In the genomic region with DNA sequence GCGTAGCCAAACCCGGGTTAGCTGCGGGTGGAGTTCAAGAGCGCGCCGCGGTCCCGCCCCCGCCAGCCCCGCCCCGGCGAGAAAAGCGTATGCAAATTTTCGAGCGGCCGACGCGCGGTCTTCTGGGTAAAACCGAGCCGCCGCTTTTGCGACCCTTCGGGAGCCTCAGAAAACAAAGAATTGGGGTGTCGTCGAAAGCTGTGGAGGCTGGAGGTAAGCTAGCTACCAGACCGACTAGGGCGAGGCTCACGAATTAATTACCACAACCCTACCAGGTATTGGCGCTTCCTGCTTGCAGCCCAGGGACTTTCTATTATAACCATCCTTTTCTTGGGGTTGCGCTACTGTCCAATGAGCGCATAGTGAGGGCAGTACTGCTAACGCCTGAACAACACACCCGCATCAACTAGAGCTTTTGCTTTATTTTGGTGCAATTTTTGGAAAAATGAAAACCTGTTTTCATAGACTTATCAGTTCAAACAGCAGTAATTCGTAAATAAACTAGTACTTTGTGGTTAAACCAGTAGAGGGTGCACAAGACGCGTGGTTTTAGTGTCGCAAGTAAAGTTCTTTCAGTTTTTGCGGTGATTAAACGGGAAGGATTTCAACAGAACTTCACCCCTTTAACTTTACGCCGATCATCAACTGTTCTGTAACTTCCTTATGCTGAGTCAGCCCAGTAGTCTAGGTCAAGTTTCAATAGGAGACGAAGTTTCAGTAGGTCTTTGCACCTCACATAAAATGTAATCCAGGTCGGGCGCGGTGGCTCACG, we compare ENCODE assay signal across 1 cellular context.
TF ChIP-seq lines count a peak whose summit lies in the region.

A gene (plus strand): TSS at position 318 of the 772 bp plus-strand sequence.

TF ChIP-seq in HepG2, 621 proteins besides CTCF, POLR2A, EP300 and RAD21 (continued from another document and continues in another):
- TF ChIP-seq, protein P1, sequence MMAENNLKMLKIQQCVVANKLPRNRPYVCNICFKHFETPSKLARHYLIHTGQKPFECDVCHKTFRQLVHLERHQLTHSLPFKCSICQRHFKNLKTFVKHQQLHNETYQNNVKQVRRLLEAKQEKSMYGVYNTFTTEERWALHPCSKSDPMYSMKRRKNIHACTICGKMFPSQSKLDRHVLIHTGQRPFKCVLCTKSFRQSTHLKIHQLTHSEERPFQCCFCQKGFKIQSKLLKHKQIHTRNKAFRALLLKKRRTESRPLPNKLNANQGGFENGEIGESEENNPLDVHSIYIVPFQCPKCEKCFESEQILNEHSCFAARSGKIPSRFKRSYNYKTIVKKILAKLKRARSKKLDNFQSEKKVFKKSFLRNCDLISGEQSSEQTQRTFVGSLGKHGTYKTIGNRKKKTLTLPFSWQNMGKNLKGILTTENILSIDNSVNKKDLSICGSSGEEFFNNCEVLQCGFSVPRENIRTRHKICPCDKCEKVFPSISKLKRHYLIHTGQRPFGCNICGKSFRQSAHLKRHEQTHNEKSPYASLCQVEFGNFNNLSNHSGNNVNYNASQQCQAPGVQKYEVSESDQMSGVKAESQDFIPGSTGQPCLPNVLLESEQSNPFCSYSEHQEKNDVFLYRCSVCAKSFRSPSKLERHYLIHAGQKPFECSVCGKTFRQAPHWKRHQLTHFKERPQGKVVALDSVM (CRISPR knock-in tag; IDR thresholded peaks at IDR 0.05), result no peak
- TF ChIP-seq HNRNPK (IDR thresholded peaks at IDR 0.05; ENCODE audit: low read depth, low read length, poor library complexity, severe bottlenecking), result peak; percentile 49
- TF ChIP-seq SALL1 (CRISPR knock-in tag; IDR thresholded peaks at IDR 0.05), result peak; percentile 94
- TF ChIP-seq, protein P2, sequence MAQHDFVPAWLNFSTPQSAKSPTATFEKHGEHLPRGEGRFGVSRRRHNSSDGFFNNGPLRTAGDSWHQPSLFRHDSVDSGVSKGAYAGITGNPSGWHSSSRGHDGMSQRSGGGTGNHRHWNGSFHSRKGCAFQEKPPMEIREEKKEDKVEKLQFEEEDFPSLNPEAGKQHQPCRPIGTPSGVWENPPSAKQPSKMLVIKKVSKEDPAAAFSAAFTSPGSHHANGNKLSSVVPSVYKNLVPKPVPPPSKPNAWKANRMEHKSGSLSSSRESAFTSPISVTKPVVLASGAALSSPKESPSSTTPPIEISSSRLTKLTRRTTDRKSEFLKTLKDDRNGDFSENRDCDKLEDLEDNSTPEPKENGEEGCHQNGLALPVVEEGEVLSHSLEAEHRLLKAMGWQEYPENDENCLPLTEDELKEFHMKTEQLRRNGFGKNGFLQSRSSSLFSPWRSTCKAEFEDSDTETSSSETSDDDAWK (CRISPR knock-in tag; IDR thresholded peaks at IDR 0.05), result no peak
- no peak; the same call in 1 of the 2 replicates for TF ChIP-seq ZFP62 (CRISPR knock-in tag; IDR thresholded peaks at IDR 0.05)
- TF ChIP-seq HIVEP1 (CRISPR knock-in tag; IDR thresholded peaks at IDR 0.05), result 0 out of 2 replicates have a peak, but pooled peaks have one; percentile 18
- TF ChIP-seq, protein P3, sequence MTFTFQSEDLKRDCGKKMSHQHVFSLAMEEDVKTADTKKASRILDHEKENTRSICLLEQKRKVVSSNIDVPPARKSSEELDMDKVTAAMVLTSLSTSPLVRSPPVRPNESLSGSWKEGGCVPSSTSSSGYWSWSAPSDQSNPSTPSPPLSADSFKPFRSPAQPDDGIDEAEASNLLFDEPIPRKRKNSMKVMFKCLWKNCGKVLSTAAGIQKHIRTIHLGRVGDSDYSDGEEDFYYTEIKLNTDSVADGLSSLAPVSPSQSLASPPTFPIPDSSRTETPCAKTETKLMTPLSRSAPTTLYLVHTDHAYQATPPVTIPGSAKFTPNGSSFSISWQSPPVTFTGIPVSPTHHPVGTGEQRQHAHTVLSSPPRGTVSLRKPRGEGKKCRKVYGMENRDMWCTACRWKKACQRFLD (CRISPR knock-in tag; IDR thresholded peaks at IDR 0.05; ENCODE audit: borderline replicate concordance), result peak; percentile 80; the same call in 1 of the 2 replicates
- TF ChIP-seq, protein P4, sequence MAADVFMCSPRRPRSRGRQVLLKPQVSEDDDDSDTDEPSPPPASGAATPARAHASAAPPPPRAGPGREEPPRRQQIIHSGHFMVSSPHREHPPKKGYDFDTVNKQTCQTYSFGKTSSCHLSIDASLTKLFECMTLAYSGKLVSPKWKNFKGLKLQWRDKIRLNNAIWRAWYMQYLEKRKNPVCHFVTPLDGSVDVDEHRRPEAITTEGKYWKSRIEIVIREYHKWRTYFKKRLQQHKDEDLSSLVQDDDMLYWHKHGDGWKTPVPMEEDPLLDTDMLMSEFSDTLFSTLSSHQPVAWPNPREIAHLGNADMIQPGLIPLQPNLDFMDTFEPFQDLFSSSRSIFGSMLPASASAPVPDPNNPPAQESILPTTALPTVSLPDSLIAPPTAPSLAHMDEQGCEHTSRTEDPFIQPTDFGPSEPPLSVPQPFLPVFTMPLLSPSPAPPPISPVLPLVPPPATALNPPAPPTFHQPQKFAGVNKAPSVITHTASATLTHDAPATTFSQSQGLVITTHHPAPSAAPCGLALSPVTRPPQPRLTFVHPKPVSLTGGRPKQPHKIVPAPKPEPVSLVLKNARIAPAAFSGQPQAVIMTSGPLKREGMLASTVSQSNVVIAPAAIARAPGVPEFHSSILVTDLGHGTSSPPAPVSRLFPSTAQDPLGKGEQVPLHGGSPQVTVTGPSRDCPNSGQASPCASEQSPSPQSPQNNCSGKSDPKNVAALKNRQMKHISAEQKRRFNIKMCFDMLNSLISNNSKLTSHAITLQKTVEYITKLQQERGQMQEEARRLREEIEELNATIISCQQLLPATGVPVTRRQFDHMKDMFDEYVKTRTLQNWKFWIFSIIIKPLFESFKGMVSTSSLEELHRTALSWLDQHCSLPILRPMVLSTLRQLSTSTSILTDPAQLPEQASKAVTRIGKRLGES (CRISPR knock-in tag; IDR thresholded peaks at IDR 0.05; ENCODE audit: borderline replicate concordance), result peak; percentile 77
- TF ChIP-seq, protein P5, sequence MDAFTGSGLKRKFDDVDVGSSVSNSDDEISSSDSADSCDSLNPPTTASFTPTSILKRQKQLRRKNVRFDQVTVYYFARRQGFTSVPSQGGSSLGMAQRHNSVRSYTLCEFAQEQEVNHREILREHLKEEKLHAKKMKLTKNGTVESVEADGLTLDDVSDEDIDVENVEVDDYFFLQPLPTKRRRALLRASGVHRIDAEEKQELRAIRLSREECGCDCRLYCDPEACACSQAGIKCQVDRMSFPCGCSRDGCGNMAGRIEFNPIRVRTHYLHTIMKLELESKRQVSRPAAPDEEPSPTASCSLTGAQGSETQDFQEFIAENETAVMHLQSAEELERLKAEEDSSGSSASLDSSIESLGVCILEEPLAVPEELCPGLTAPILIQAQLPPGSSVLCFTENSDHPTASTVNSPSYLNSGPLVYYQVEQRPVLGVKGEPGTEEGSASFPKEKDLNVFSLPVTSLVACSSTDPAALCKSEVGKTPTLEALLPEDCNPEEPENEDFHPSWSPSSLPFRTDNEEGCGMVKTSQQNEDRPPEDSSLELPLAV (CRISPR knock-in tag; conservative IDR thresholded peaks at IDR 0.05; ENCODE audit: low read depth), result no peak; the same call in 1 of the 2 replicates
- TF ChIP-seq GABPB1 (CRISPR knock-in tag; IDR thresholded peaks at IDR 0.05), result peak; percentile 59; the same call in 1 of the 2 replicates
- TF ChIP-seq ZFP90 (CRISPR knock-in tag; IDR thresholded peaks at IDR 0.05; ENCODE audit: borderline replicate concordance), result peak; percentile 77; the same call in 1 of the 2 replicates
- no peak for TF ChIP-seq NBN (conservative IDR thresholded peaks at IDR 0.05)
- TF ChIP-seq STAG1 (CRISPR knock-in tag; IDR thresholded peaks at IDR 0.05), result peak; percentile 80
- TF ChIP-seq, protein P6, sequence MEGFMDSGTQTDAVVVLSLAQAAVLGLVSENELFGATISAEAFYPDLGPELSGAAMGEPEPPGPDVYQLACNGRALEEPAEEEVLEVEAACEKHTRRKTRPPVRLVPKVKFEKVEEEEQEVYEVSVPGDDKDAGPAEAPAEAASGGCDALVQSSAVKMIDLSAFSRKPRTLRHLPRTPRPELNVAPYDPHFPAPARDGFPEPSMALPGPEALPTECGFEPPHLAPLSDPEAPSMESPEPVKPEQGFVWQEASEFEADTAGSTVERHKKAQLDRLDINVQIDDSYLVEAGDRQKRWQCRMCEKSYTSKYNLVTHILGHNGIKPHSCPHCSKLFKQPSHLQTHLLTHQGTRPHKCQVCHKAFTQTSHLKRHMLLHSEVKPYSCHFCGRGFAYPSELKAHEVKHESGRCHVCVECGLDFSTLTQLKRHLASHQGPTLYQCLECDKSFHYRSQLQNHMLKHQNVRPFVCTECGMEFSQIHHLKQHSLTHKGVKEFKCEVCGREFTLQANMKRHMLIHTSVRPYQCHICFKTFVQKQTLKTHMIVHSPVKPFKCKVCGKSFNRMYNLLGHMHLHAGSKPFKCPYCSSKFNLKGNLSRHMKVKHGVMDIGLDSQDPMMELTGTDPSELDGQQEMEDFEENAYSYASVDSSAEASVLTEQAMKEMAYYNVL (CRISPR knock-in tag; IDR thresholded peaks at IDR 0.05; ENCODE audit: borderline replicate concordance), result peak; percentile 84; the same call in 1 of the 2 replicates
- peak; percentile 83 for TF ChIP-seq ZBTB7A (CRISPR knock-in tag; IDR thresholded peaks at IDR 0.05)
- TF ChIP-seq ZNF709 (CRISPR knock-in tag; IDR thresholded peaks at IDR 0.05), result peak; percentile 77; the same call in 1 of the 2 replicates
- TF ChIP-seq, protein P7, sequence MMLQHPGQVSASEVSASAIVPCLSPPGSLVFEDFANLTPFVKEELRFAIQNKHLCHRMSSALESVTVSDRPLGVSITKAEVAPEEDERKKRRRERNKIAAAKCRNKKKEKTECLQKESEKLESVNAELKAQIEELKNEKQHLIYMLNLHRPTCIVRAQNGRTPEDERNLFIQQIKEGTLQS (CRISPR knock-in tag; IDR thresholded peaks at IDR 0.05), result peak; percentile 56
- TF ChIP-seq, protein P8, sequence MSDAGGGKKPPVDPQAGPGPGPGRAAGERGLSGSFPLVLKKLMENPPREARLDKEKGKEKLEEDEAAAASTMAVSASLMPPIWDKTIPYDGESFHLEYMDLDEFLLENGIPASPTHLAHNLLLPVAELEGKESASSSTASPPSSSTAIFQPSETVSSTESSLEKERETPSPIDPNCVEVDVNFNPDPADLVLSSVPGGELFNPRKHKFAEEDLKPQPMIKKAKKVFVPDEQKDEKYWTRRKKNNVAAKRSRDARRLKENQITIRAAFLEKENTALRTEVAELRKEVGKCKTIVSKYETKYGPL (CRISPR knock-in tag; IDR thresholded peaks at IDR 0.05), result peak; percentile 84; the same call in 1 of the 2 replicates
- TF ChIP-seq SCMH1 (CRISPR knock-in tag; IDR thresholded peaks at IDR 0.05; ENCODE audit: borderline replicate concordance), result no peak
- TF ChIP-seq ZEB1 (IDR thresholded peaks at IDR 0.05; ENCODE audit: insufficient replicate concordance, low read depth), result peak; percentile 93
- peak; percentile 84 for TF ChIP-seq SRF (IDR thresholded peaks at IDR 0.05; ENCODE audit: low read depth, low read length)
- no peak; the same call in 1 of the 2 replicates for TF ChIP-seq ZNF263 (CRISPR knock-in tag; IDR thresholded peaks at IDR 0.05)
- TF ChIP-seq RAD51 (IDR thresholded peaks at IDR 0.05; ENCODE audit: borderline replicate concordance), result no peak
- TF ChIP-seq KLF13 (CRISPR knock-in tag; IDR thresholded peaks at IDR 0.05), result no peak; the same call in 1 of the 2 replicates
- TF ChIP-seq ZNF879 (CRISPR knock-in tag; IDR thresholded peaks at IDR 0.05), result peak; percentile 56; the same call in 1 of the 2 replicates
- TF ChIP-seq SSRP1 (CRISPR knock-in tag; IDR thresholded peaks at IDR 0.05), result peak; percentile 99
- peak; percentile 99 for TF ChIP-seq NFIC (IDR thresholded peaks at IDR 0.05; ENCODE audit: low read length)
- TF ChIP-seq ZNF251 (CRISPR knock-in tag; IDR thresholded peaks at IDR 0.05), result no peak
- TF ChIP-seq, protein P9, sequence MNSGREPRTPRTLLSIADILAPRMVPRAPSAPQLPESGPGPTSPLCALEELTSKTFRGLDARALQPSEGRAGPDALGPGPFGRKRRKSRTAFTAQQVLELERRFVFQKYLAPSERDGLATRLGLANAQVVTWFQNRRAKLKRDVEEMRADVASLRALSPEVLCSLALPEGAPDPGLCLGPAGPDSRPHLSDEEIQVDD (CRISPR knock-in tag; IDR thresholded peaks at IDR 0.05; ENCODE audit: borderline replicate concordance), result 0 out of 2 replicates have a peak, but pooled peaks have one; percentile 71
- peak; percentile 100 for TF ChIP-seq MED8 (CRISPR knock-in tag; IDR thresholded peaks at IDR 0.05; ENCODE audit: insufficient replicate concordance)
- TF ChIP-seq, protein P10, sequence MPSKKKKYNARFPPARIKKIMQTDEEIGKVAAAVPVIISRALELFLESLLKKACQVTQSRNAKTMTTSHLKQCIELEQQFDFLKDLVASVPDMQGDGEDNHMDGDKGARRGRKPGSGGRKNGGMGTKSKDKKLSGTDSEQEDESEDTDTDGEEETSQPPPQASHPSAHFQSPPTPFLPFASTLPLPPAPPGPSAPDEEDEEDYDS (CRISPR knock-in tag; IDR thresholded peaks at IDR 0.05), result peak; percentile 100
- TF ChIP-seq, protein P11, sequence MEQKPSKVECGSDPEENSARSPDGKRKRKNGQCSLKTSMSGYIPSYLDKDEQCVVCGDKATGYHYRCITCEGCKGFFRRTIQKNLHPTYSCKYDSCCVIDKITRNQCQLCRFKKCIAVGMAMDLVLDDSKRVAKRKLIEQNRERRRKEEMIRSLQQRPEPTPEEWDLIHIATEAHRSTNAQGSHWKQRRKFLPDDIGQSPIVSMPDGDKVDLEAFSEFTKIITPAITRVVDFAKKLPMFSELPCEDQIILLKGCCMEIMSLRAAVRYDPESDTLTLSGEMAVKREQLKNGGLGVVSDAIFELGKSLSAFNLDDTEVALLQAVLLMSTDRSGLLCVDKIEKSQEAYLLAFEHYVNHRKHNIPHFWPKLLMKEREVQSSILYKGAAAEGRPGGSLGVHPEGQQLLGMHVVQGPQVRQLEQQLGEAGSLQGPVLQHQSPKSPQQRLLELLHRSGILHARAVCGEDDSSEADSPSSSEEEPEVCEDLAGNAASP (CRISPR knock-in tag; IDR thresholded peaks at IDR 0.05; ENCODE audit: borderline replicate concordance), result peak; percentile 85
- peak; percentile 40; the same call in 1 of the 2 replicates for TF ChIP-seq ZNF292 (CRISPR knock-in tag; IDR thresholded peaks at IDR 0.05; ENCODE audit: borderline replicate concordance, low read depth)
- TF ChIP-seq, protein P12, sequence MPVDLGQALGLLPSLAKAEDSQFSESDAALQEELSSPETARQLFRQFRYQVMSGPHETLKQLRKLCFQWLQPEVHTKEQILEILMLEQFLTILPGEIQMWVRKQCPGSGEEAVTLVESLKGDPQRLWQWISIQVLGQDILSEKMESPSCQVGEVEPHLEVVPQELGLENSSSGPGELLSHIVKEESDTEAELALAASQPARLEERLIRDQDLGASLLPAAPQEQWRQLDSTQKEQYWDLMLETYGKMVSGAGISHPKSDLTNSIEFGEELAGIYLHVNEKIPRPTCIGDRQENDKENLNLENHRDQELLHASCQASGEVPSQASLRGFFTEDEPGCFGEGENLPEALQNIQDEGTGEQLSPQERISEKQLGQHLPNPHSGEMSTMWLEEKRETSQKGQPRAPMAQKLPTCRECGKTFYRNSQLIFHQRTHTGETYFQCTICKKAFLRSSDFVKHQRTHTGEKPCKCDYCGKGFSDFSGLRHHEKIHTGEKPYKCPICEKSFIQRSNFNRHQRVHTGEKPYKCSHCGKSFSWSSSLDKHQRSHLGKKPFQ (CRISPR knock-in tag; IDR thresholded peaks at IDR 0.05; ENCODE audit: insufficient replicate concordance), result peak; percentile 64
- peak; percentile 75; the same call in 1 of the 2 replicates for TF ChIP-seq ZNF713 (CRISPR knock-in tag; IDR thresholded peaks at IDR 0.05)
- TF ChIP-seq, protein P13, sequence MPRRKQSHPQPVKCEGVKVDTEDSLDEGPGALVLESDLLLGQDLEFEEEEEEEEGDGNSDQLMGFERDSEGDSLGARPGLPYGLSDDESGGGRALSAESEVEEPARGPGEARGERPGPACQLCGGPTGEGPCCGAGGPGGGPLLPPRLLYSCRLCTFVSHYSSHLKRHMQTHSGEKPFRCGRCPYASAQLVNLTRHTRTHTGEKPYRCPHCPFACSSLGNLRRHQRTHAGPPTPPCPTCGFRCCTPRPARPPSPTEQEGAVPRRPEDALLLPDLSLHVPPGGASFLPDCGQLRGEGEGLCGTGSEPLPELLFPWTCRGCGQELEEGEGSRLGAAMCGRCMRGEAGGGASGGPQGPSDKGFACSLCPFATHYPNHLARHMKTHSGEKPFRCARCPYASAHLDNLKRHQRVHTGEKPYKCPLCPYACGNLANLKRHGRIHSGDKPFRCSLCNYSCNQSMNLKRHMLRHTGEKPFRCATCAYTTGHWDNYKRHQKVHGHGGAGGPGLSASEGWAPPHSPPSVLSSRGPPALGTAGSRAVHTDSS (CRISPR knock-in tag; conservative IDR thresholded peaks at IDR 0.05), result no peak; the same call in 1 of the 2 replicates
